ENCODE assay signal across 12 cellular contexts in the genomic region with DNA sequence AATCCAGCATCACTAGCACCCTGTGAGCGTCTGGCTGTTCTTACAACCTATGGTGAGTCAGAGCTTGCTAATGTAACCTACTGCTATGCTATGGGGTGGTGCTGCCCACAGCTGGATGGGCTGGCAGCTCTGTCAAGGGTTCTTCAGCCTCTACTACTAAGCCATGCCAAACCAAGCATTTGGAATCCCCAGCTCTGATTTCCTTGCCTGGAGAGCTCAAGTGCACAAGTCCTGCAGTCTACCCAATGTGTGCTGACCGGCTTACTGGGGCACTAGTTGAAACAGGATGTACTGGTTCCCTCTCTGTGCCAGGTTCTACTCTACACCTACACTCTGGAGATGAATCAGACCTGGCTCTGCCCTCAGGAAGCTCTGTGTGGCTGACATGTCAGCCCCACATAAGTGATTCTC. TPM values are rescaled to one million over a fixed set of nuclear protein-coding genes. Genes with fewer than 3 reads are reported as not detected.
A peak's percentile ranks its signal among the peaks of the same experiment; 100 is the strongest.
DNase-seq lines count a peak whose midpoint lies in the region; FAIRE-seq and TF ChIP-seq lines count a peak whose summit lies in the region.
"Had no signal": no experiment of that assay in that cellular context is flagged by ENCODE, and none has a peak within 500 bp of the region (broad histone marks: within the 10 kb centered on the region; RNA-seq: fewer than 3 reads in every experiment).

No MANE protein-coding gene starts in this region.

- H3K4me1 Mint-ChIP-seq in T-helper 2 cell treated with Interferon-gamma antibody and Interleukin-4, amounts not matched to agents 5 μg/mL and 100 μg/mL, for 36 hours (ENCODE audit: low read depth): peaks cover 71% of the 10 kb centered on the region

- peak overlapping the region; percentile 50 for H3K4me3 Mint-ChIP-seq in T-helper 2 cell treated with Interferon-gamma antibody and Interleukin-4, amounts not matched to agents 5 μg/mL and 100 μg/mL, for 36 hours
- H3K4me3 Mint-ChIP-seq: dendritic cell treated with granulocyte-macrophage colony-stimulating factor and Interleukin-4, amounts not matched to agents 40 ng/mL and 50 ng/mL, for 4 days had no signal

- no peak for TF ChIP-seq POLR2A in GM12892 (IDR thresholded peaks at IDR 0.05; ENCODE audit: low read depth, low read length)

- H3K4me3 ChIP-seq in retinal pigment epithelial cell (ENCODE audit: low read length): no peak overlapping the region
- H3K4me3 ChIP-seq in brain microvascular endothelial cell (ENCODE audit: low read depth, low read length): no peak overlapping the region
- H3K4me3 ChIP-seq: upper lobe of left lung had no signal

- no peak overlapping the region for H3K27ac ChIP-seq in brain microvascular endothelial cell
- H3K27ac ChIP-seq: HL-60, upper lobe of left lung had no signal

- H3K36me3 ChIP-seq in brain microvascular endothelial cell (replicated peaks): no peaks in the 10 kb centered on the region

- peak; percentile 53 for DNase-seq in EH (ENCODE audit: low read depth)
- peak; percentile 18 for DNase-seq in T-helper 2 cell treated with Interferon-gamma antibody and Interleukin-4, amounts not matched to agents 5 μg/mL and 100 μg/mL, for 36 hours (ENCODE audit: low spot score)
- peak; percentile 23 for DNase-seq in dedifferentiated amniotic fluid mesenchymal stem cell (ENCODE audit: extremely low spot score)
- DNase-seq in retinal pigment epithelial cell (ENCODE audit: low read depth): peak; percentile 18
- no peak for DNase-seq in NCI-H187 (lab: John Stamatoyannopoulos, UW)
- DNase-seq in GM12892 (ENCODE audit: insufficient read length): no peak
- DNase-seq in ureter (ENCODE audit: low spot score): no peak
- no peak for DNase-seq in brain microvascular endothelial cell
- DNase-seq: NCI-H2227 treated with DMSO at 0.1 percent for 48 hours had no signal

- peaks cover 36% of the 10 kb centered on the region for H3K36me3 Mint-ChIP-seq in T-helper 2 cell treated with Interferon-gamma antibody and Interleukin-4, amounts not matched to agents 5 μg/mL and 100 μg/mL, for 36 hours (ENCODE audit: low read depth)

- H3K27me3 Mint-ChIP-seq in T-helper 2 cell treated with Interferon-gamma antibody and Interleukin-4, amounts not matched to agents 5 μg/mL and 100 μg/mL, for 36 hours (ENCODE audit: low read depth): no peaks in the 10 kb centered on the region
- H3K27me3 Mint-ChIP-seq: dendritic cell treated with granulocyte-macrophage colony-stimulating factor and Interleukin-4, amounts not matched to agents 40 ng/mL and 50 ng/mL, for 4 days had no signal

- peak overlapping the region; percentile 69 for H3K27ac Mint-ChIP-seq in T-helper 2 cell treated with Interferon-gamma antibody and Interleukin-4, amounts not matched to agents 5 μg/mL and 100 μg/mL, for 36 hours

- no peaks in the 10 kb centered on the region for H3K27me3 ChIP-seq in brain microvascular endothelial cell (replicated peaks)
- H3K27me3 ChIP-seq: upper lobe of left lung had no signal

- TF ChIP-seq CTCF in retinal pigment epithelial cell (conservative IDR thresholded peaks at IDR 0.05; ENCODE audit: low read depth, low read length) (no peak), brain microvascular endothelial cell (IDR thresholded peaks at IDR 0.05; ENCODE audit: low read depth, low read length, missing control alignments) (no peak)

- H3K9me3 Mint-ChIP-seq in T-helper 2 cell treated with Interferon-gamma antibody and Interleukin-4, amounts not matched to agents 5 μg/mL and 100 μg/mL, for 36 hours: no peaks in the 10 kb centered on the region
- H3K9me3 Mint-ChIP-seq: dendritic cell treated with granulocyte-macrophage colony-stimulating factor and Interleukin-4, amounts not matched to agents 40 ng/mL and 50 ng/mL, for 4 days had no signal

- in situ Hi-C loops in brain microvascular endothelial cell (cut with HindIII; ENCODE audit: low pct_ligation_motif_present, low sequenced_read_pairs): no loop called here

- no peak for FAIRE-seq in GM12892 (lab: Jason Lieb, UNC)

RNA-seq across cellular contexts. Expression of a gene that starts 4.2 kb away (rescaled TPM):
- 23.9 TPM for polyA plus RNA-seq in GM12892 (2012; ENCODE audit: missing spikeins)
- 52.7 TPM for total RNA-seq in ureter

RNA-seq across cellular contexts. Expression of a gene that starts 31.7 kb away (rescaled TPM):
- 0.51 TPM for polyA plus RNA-seq in GM12892 (2012; ENCODE audit: missing spikeins)
- total RNA-seq in ureter: 0.23 TPM

Comparison
In these comparisons a context has a peak if more than half of its experiments do, and no peak if none do; other contexts are left out.
1. DNase-seq: peak in EH (single experiment), T-helper 2 cell treated with Interferon-gamma antibody and Interleukin-4, amounts not matched to agents 5 μg/mL and 100 μg/mL, for 36 hours (single experiment), dedifferentiated amniotic fluid mesenchymal stem cell (single experiment) and retinal pigment epithelial cell (single experiment); none in NCI-H187 (0 of 2), GM12892 (single experiment), ureter (single experiment) and brain microvascular endothelial cell (single experiment).